Comparison of ENCODE assay signal across 8 cellular contexts in the genomic region with DNA sequence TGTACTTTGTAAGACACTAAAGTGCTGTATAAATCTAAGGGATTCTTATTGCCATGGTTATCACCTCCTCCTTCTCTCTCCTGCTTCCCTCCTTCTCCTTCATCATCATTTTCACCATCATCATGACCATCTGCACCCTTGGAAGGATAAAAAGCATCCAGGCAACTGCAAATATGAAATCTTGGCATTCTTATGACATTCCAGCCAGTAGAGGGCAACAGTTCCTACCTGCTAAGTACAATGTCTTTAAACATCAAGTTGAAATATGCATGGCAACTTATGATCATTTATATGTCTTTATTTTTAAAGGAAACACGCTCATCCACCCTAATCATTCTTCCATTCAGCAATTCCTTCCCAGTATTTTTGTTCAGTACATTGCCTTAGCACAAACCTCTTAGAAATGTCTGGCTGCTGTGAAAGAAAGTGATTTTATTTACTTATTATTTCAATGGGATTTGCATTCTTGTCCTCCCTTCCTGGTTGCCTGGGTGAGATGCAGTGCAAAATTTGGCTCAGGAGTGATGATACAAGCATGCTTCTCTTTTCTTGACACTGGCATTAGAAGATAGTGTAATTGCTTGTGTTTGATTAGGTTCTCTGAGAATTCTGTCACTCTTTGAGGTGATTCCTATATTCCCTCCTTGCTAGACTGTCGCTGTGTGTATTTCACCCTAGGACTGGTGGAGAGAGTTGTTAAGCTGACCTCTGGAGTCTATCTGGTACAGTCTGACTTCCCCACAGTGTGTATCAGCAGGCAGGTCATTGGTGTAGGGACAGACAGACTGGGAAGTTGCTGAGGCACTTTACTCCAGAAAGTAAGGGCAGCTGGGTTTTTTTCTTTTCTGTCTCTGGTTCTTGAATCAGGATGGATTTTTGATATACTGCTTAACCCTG.
DNase-seq lines count a peak whose midpoint lies in the region; TF ChIP-seq lines count a peak whose summit lies in the region.

No MANE protein-coding gene starts in this region.

- no peaks in the 10 kb centered on the region for H3F3A ChIP-seq in OCI-LY1 (ENCODE audit: insufficient read depth, low read length)

- no peaks in the 10 kb centered on the region for H3K4me1 Mint-ChIP-seq in activated CD4-positive, alpha-beta memory T cell treated with anti-CD3 and anti-CD28 coated beads for 36 hours (ENCODE audit: low read depth)

- H3K27me3 Mint-ChIP-seq in activated CD4-positive, alpha-beta memory T cell treated with anti-CD3 and anti-CD28 coated beads for 36 hours = no peaks in the 10 kb centered on the region

- no peak overlapping the region for H3K4me3 Mint-ChIP-seq in activated CD4-positive, alpha-beta memory T cell treated with anti-CD3 and anti-CD28 coated beads for 36 hours

- TF ChIP-seq POLR2A in erythroblast (IDR thresholded peaks at IDR 0.05; ENCODE audit: low read length) = no peak

- TF ChIP-seq CTCF in OCI-LY1 (IDR thresholded peaks at IDR 0.05; ENCODE audit: low read length) = peak; percentile 73

- no peak overlapping the region for H3K27ac ChIP-seq in OCI-LY1 (ENCODE audit: low read depth, low read length, poor library complexity, severe bottlenecking)

- POLR2A ChIA-PET in activated CD4-positive, alpha-beta memory T cell treated with anti-CD3 and anti-CD28 coated beads for 36 hours (lab: Charles Lee) = no interaction called here

- no peaks in the 10 kb centered on the region for H3K9me2 ChIP-seq in OCI-LY1 (ENCODE audit: low read depth, low read length)

- CTCF ChIA-PET in activated CD4-positive, alpha-beta memory T cell treated with anti-CD3 and anti-CD28 coated beads for 36 hours (lab: Charles Lee) = interaction anchor here (1.2 kb wide), 1 partner anchor 870 kb away, joined by 4 read pairs; no protein-coding TSS in a partner anchor

- H3K27ac Mint-ChIP-seq in activated CD4-positive, alpha-beta memory T cell treated with anti-CD3 and anti-CD28 coated beads for 36 hours = no peak overlapping the region

- H3K4me1 ChIP-seq in OCI-LY1 (ENCODE audit: insufficient read depth, low read length, severe bottlenecking) = no peaks in the 10 kb centered on the region

- DNase-seq in NCI-H524 (lab: John Stamatoyannopoulos, UW) (peak; percentile 7 to 33), NCI-H524 treated with DMSO at 0.1 percent for 48 hours (lab: John Stamatoyannopoulos, UW) (no peak), erythroblast (lab: John Stamatoyannopoulos, UW) (peak; percentile 6 to 23), pons (ENCODE audit: low spot score) (peak; percentile 40), NCI-H1048 (lab: John Stamatoyannopoulos, UW) (no peak), HK-2 (ENCODE audit: unreplicated experiment) (no peak)
- no peak for DNase-seq in activated CD4-positive, alpha-beta memory T cell treated with anti-CD3 and anti-CD28 coated beads for 36 hours

- no peak overlapping the region for H2AFZ ChIP-seq in OCI-LY1 (ENCODE audit: low read length)

- H3K4me2 ChIP-seq in OCI-LY1 (ENCODE audit: low read length) = no peak overlapping the region

- peaks cover 1% of the 10 kb centered on the region for H3K36me3 Mint-ChIP-seq in activated CD4-positive, alpha-beta memory T cell treated with anti-CD3 and anti-CD28 coated beads for 36 hours

- intact Hi-C loops in activated CD4-positive, alpha-beta memory T cell treated with anti-CD3 and anti-CD28 coated beads for 36 hours (cut with micrococcal nuclease) = no loop called here

- H3K27me3 ChIP-seq in OCI-LY1 (ENCODE audit: insufficient read depth, low read length) = no peaks in the 10 kb centered on the region

- no peaks in the 10 kb centered on the region for H3K9me3 Mint-ChIP-seq in activated CD4-positive, alpha-beta memory T cell treated with anti-CD3 and anti-CD28 coated beads for 36 hours

- H3K79me2 ChIP-seq in OCI-LY1 (ENCODE audit: insufficient read depth, low read length) = no peaks in the 10 kb centered on the region

- H3K9me3 ChIP-seq in OCI-LY1 (ENCODE audit: low read length) = no peaks in the 10 kb centered on the region

- no peak overlapping the region for H3K9ac ChIP-seq in OCI-LY1 (ENCODE audit: low read length)

- no peak overlapping the region for H3K4me3 ChIP-seq in OCI-LY1 (ENCODE audit: low read depth, low read length, poor library complexity, severe bottlenecking)

- H3K36me3 ChIP-seq in OCI-LY1 (ENCODE audit: insufficient read depth, low read length) = no peaks in the 10 kb centered on the region

- no peaks in the 10 kb centered on the region for H4K20me1 ChIP-seq in OCI-LY1 (ENCODE audit: insufficient read depth, low read length)

Comparison
In these comparisons a context has a peak if more than half of its experiments do, and no peak if none do; other contexts are left out.
1. DNase-seq: peak in NCI-H524 (2 of 2), erythroblast (2 of 2) and pons (single experiment); none in NCI-H524 treated with DMSO at 0.1 percent for 48 hours (single experiment), NCI-H1048 (single experiment), activated CD4-positive, alpha-beta memory T cell treated with anti-CD3 and anti-CD28 coated beads for 36 hours (single experiment) and HK-2 (single experiment).